In the genomic region with DNA sequence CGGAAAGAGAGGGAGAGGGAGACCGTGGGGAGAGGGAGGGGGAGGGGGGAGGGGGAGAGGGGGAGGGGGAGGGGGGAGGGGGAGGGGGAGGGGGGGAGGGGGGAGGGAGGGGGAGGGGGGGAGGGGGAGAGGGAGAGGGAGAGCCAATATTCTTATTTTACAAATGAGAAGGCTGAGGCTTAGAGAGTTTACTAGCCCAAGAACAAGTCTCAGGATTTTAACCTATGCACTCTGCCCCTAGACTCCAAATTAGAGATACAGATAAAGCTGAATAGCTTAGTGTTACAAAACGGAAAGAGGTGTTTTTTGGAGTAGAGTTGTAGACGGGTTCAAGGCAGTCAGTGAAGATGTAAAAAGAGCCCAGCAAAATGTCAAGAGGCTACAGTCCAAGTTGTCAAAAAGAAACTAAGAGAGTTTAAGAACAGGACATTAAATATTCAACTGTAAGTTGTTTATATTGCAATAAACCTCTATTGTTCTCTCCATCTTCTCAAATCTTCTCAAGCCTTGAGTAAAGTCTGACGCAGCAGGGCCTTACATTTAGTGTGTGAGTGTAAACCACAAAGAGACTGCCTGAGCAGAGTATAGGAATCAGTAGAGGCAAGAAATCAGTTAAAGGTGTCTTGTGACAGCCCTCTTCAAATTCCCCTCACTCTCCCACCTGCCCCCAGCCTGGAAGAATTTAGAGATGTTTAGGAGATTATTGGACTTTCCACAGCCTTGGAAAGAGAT, we compare ENCODE assay signal across 1 cellular context.
TF ChIP-seq lines count a peak whose summit lies in the region.

No MANE protein-coding gene starts in this region.

TF ChIP-seq in K562, 482 proteins besides CTCF, POLR2A, EP300 and RAD21:
- TF ChIP-seq, protein P1, sequence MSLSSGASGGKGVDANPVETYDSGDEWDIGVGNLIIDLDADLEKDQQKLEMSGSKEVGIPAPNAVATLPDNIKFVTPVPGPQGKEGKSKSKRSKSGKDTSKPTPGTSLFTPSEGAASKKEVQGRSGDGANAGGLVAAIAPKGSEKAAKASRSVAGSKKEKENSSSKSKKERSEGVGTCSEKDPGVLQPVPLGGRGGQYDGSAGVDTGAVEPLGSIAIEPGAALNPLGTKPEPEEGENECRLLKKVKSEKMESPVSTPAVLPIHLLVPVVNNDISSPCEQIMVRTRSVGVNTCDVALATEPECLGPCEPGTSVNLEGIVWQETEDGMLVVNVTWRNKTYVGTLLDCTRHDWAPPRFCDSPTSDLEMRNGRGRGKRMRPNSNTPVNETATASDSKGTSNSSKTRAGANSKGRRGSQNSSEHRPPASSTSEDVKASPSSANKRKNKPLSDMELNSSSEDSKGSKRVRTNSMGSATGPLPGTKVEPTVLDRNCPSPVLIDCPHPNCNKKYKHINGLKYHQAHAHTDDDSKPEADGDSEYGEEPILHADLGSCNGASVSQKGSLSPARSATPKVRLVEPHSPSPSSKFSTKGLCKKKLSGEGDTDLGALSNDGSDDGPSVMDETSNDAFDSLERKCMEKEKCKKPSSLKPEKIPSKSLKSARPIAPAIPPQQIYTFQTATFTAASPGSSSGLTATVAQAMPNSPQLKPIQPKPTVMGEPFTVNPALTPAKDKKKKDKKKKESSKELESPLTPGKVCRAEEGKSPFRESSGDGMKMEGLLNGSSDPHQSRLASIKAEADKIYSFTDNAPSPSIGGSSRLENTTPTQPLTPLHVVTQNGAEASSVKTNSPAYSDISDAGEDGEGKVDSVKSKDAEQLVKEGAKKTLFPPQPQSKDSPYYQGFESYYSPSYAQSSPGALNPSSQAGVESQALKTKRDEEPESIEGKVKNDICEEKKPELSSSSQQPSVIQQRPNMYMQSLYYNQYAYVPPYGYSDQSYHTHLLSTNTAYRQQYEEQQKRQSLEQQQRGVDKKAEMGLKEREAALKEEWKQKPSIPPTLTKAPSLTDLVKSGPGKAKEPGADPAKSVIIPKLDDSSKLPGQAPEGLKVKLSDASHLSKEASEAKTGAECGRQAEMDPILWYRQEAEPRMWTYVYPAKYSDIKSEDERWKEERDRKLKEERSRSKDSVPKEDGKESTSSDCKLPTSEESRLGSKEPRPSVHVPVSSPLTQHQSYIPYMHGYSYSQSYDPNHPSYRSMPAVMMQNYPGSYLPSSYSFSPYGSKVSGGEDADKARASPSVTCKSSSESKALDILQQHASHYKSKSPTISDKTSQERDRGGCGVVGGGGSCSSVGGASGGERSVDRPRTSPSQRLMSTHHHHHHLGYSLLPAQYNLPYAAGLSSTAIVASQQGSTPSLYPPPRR (CRISPR knock-in tag; IDR thresholded peaks at IDR 0.05; ENCODE audit: borderline replicate concordance): no peak
- TF ChIP-seq ZNF766 (CRISPR knock-in tag; conservative IDR thresholded peaks at IDR 0.05): peak; percentile 42; the same call in 1 of the 2 replicates
